Comparison of ENCODE assay signal across 24 cellular contexts in genomic region chr9:120587357-120587756, GRCh38. TPM values are rescaled to one million over a fixed set of nuclear protein-coding genes. Genes with fewer than 3 reads are reported as not detected.
DNase-seq lines count a peak whose midpoint lies in the region; ATAC-seq, FAIRE-seq and TF ChIP-seq lines count a peak whose summit lies in the region.
"Had no signal": no experiment of that assay in that cellular context is flagged by ENCODE, and none has a peak within 500 bp of the region (broad histone marks: within the 10 kb centered on the region; RNA-seq: fewer than 3 reads in every experiment).

No MANE protein-coding gene starts in this region.

- no peak for TF ChIP-seq CTCF in astrocyte (IDR thresholded peaks at IDR 0.05; ENCODE audit: insufficient read depth, low read depth, low read length)
- no peak for TF ChIP-seq CTCF in prostate gland (IDR thresholded peaks at IDR 0.05)

- DNase-seq in NCI-H2029 (lab: John Stamatoyannopoulos, UW), result peak; percentile 14
- DNase-seq in NCI-H2029 treated with DMSO at 0.1 percent for 48 hours (lab: John Stamatoyannopoulos, UW), result no peak
- DNase-seq in NCI-H526 treated with DMSO at 0.1 percent for 48 hours (lab: John Stamatoyannopoulos, UW), result peak; percentile 24
- no peak for DNase-seq in astrocyte (ENCODE audit: low read depth)
- DNase-seq in trophoblast cell, result no peak
- no peak for DNase-seq in DMS79 (lab: John Stamatoyannopoulos, UW)
- DNase-seq in prostate gland (ENCODE audit: low spot score), result no peak
- DNase-seq: activated CD8-positive, alpha-beta T cell treated with anti-CD3 and anti-CD28 coated beads for 36 hours; activated naive CD4-positive, alpha-beta T cell; activated T-cell treated with anti-CD3 and anti-CD28 coated beads, Interleukin-2, amount 50 U/mL, for 1 hour; amygdala; Calu3; cerebellar nuclear complex; gastrocnemius medialis; NCI-H1092; pancreas; sigmoid colon; T1000 had no signal

- H3K23ac ChIP-seq in trophoblast cell (ENCODE audit: low read length), result peak overlapping the region; percentile 95

- intact Hi-C loops in prostate gland (cut with DNase I), result no loop called here

- no peak overlapping the region for H3K18ac ChIP-seq in trophoblast cell (ENCODE audit: low read length)

- no peaks in the 10 kb centered on the region for H3K79me2 ChIP-seq in astrocyte (ENCODE audit: insufficient read depth, low read length)
- H3K79me2 ChIP-seq in trophoblast cell (ENCODE audit: control insufficient read depth, insufficient read depth, low read length, poor library complexity), result no peaks in the 10 kb centered on the region

- no peak overlapping the region for H2BK5ac ChIP-seq in trophoblast cell (ENCODE audit: low read depth, low read length, poor library complexity)

- H3K36me3 Mint-ChIP-seq in astrocyte (ENCODE audit: low read depth, unreplicated experiment), result peaks cover 2% of the 10 kb centered on the region

- no peak for FAIRE-seq in astrocyte (lab: Jason Lieb, UNC)
- FAIRE-seq: A549, keratinocyte, pancreas had no signal

- no peak for ATAC-seq in GM19324 (IDR thresholded peaks at IDR 0.05; ENCODE audit: low FRiP score, unreplicated experiment)
- ATAC-seq: activated CD4-positive, CD25-positive, alpha-beta regulatory T cell treated with anti-CD3 and anti-CD28 coated beads, Interleukin-2, amount 50 U/mL, for 24 hours; activated CD8-positive, alpha-beta T cell treated with anti-CD3 and anti-CD28 coated beads for 36 hours; gastrocnemius medialis; pancreas had no signal

- no peak overlapping the region for H4K91ac ChIP-seq in trophoblast cell (ENCODE audit: low read depth, low read length)

- H3K4me1 ChIP-seq in astrocyte (ENCODE audit: insufficient read depth, low read length) (peaks cover 13% of the 10 kb centered on the region), trophoblast cell (ENCODE audit: control insufficient read depth in 1 of 2, insufficient read depth in 2 of 2, low read length in 2 of 2) (no peaks in the 10 kb centered on the region), prostate gland (replicated peaks) (no peaks in the 10 kb centered on the region)
- H3K4me1 ChIP-seq: sigmoid colon had no signal

- H3K27me3 Mint-ChIP-seq in astrocyte (ENCODE audit: low read depth, unreplicated experiment), result no peaks in the 10 kb centered on the region
- H3K27me3 Mint-ChIP-seq: activated CD8-positive, alpha-beta T cell treated with anti-CD3 and anti-CD28 coated beads for 36 hours had no signal

- H3K9me3 Mint-ChIP-seq in astrocyte (ENCODE audit: unreplicated experiment), result no peaks in the 10 kb centered on the region
- H3K9me3 Mint-ChIP-seq: activated CD8-positive, alpha-beta T cell treated with anti-CD3 and anti-CD28 coated beads for 36 hours had no signal

- H3K9me3 ChIP-seq in astrocyte (ENCODE audit: insufficient read depth, low read depth, low read length) (no peaks in the 10 kb centered on the region), trophoblast cell (ENCODE audit: insufficient read depth, low read depth, low read length) (no peaks in the 10 kb centered on the region), prostate gland (no peaks in the 10 kb centered on the region)
- H3K9me3 ChIP-seq: A549, gastrocnemius medialis, pancreas, sigmoid colon had no signal

- WGBS in trophoblast cell (ENCODE audit: extremely low coverage, insufficient coverage, insufficient read length), result no CpG with 5 or more reads among the region's 2 CpGs
- WGBS in prostate gland, result 33% methylated on average over 2 of the region's 2 CpGs

- H3K27me3 ChIP-seq in astrocyte (ENCODE audit: insufficient read depth, low read length), result no peaks in the 10 kb centered on the region
- no peaks in the 10 kb centered on the region for H3K27me3 ChIP-seq in trophoblast cell (ENCODE audit: insufficient read depth, low read length)
- no peaks in the 10 kb centered on the region for H3K27me3 ChIP-seq in prostate gland (replicated peaks; ENCODE audit: insufficient read depth)
- H3K27me3 ChIP-seq: gastrocnemius medialis, pancreas, sigmoid colon had no signal

- TF ChIP-seq POLR2A in prostate gland (IDR thresholded peaks at IDR 0.05), result no peak

- H4K20me1 ChIP-seq in astrocyte (ENCODE audit: insufficient read depth, low read length), result no peaks in the 10 kb centered on the region
- H4K20me1 ChIP-seq: BLaER1 treated with 17β-estradiol and CSF1 and Interleukin-3, amounts not matched to agents 10 nM and 100 nM had no signal

- no peak overlapping the region for H2AK5ac ChIP-seq in trophoblast cell (ENCODE audit: low read length)

- no peak overlapping the region for H4K8ac ChIP-seq in trophoblast cell (ENCODE audit: low read depth, low read length)

- H3K4me3 ChIP-seq in astrocyte (ENCODE audit: insufficient read depth, low read depth, low read length), result no peak overlapping the region
- no peak overlapping the region for H3K4me3 ChIP-seq in trophoblast cell (ENCODE audit: low read depth, low read length)
- no peak overlapping the region for H3K4me3 ChIP-seq in prostate gland
- H3K4me3 ChIP-seq: A549; BLaER1 treated with 17β-estradiol and CSF1 and Interleukin-3, amounts not matched to agents 10 nM and 100 nM; gastrocnemius medialis; lung; pancreas; sigmoid colon had no signal

- H3K27ac ChIP-seq in astrocyte (ENCODE audit: low read depth, low read length) (no peak overlapping the region), trophoblast cell (ENCODE audit: low read depth, low read length) (no peak overlapping the region), prostate gland (no peak overlapping the region)
- H3K27ac ChIP-seq: A549; BLaER1 treated with 17β-estradiol and CSF1 and Interleukin-3, amounts not matched to agents 10 nM and 100 nM; gastrocnemius medialis; pancreas; sigmoid colon had no signal

- H2AFZ ChIP-seq in astrocyte (ENCODE audit: low read depth, low read length) (peak overlapping the region; percentile 10), trophoblast cell (ENCODE audit: insufficient read depth, low read length, poor library complexity) (no peak overlapping the region)

- H4K12ac ChIP-seq in trophoblast cell (ENCODE audit: low read depth, low read length), result no peak overlapping the region

- no peak overlapping the region for H3K27ac Mint-ChIP-seq in astrocyte (ENCODE audit: unreplicated experiment)
- H3K27ac Mint-ChIP-seq: activated CD8-positive, alpha-beta T cell treated with anti-CD3 and anti-CD28 coated beads for 36 hours had no signal

- no peaks in the 10 kb centered on the region for H3K4me1 Mint-ChIP-seq in astrocyte (ENCODE audit: low read depth, unreplicated experiment)

- H3K9ac ChIP-seq in astrocyte (ENCODE audit: low read length) (no peak overlapping the region), trophoblast cell (ENCODE audit: low read length) (no peak overlapping the region)
- H3K9ac ChIP-seq: BLaER1 treated with 17β-estradiol and CSF1 and Interleukin-3, amounts not matched to agents 10 nM and 100 nM had no signal

- H3K79me1 ChIP-seq in trophoblast cell (ENCODE audit: low read length), result no peaks in the 10 kb centered on the region

- no peak overlapping the region for H2BK120ac ChIP-seq in trophoblast cell (ENCODE audit: insufficient read depth, low read length, poor library complexity)

- H3K36me3 ChIP-seq in astrocyte (ENCODE audit: insufficient read depth, low read length), result no peaks in the 10 kb centered on the region
- no peaks in the 10 kb centered on the region for H3K36me3 ChIP-seq in trophoblast cell (ENCODE audit: control insufficient read depth in 1 of 2, insufficient read depth in 2 of 2, low read length in 2 of 2)
- H3K36me3 ChIP-seq in prostate gland, result no peaks in the 10 kb centered on the region
- H3K36me3 ChIP-seq: BLaER1 treated with 17β-estradiol and CSF1 and Interleukin-3, amounts not matched to agents 10 nM and 100 nM; gastrocnemius medialis; pancreas; sigmoid colon had no signal

- no peak overlapping the region for H3K4me3 Mint-ChIP-seq in astrocyte (ENCODE audit: unreplicated experiment)
- H3K4me3 Mint-ChIP-seq: activated CD8-positive, alpha-beta T cell treated with anti-CD3 and anti-CD28 coated beads for 36 hours had no signal

- no peak overlapping the region for H3K4ac ChIP-seq in trophoblast cell (ENCODE audit: low read depth, low read length)

- H2BK12ac ChIP-seq in trophoblast cell (ENCODE audit: low read length), result no peak overlapping the region

- H3K14ac ChIP-seq in trophoblast cell (ENCODE audit: low read length), result no peak overlapping the region

- H3K4me2 ChIP-seq in astrocyte (ENCODE audit: low read length), result no peak overlapping the region
- no peak overlapping the region for H3K4me2 ChIP-seq in trophoblast cell (ENCODE audit: low read length)
- H3K4me2 ChIP-seq: A549 had no signal

RNA-seq across cellular contexts. Expression of gene CDK5RAP2, which starts 7.4 kb away (rescaled TPM):
- total RNA-seq in astrocyte (26.6 and 36.3 TPM in 2 replicates), prostate gland (10 to 100 TPM; 48.6 to 54.1 TPM)
- 20.0 and 22.3 TPM in 2 replicates for polyA plus RNA-seq in trophoblast cell (2013)

Comparison
In these comparisons a context has a peak if more than half of its experiments do, and no peak if none do; other contexts are left out.
1. DNase-seq: peak in NCI-H2029 (single experiment) and NCI-H526 treated with DMSO at 0.1 percent for 48 hours (single experiment); none in NCI-H2029 treated with DMSO at 0.1 percent for 48 hours (single experiment), astrocyte (single experiment), trophoblast cell (0 of 2), DMS79 (single experiment) and prostate gland (single experiment).